1 cellular context compared by ENCODE assay signal in genomic region chr17:29590979-29591736, GRCh38.
TF ChIP-seq lines count a peak whose summit lies in the region.

No MANE protein-coding gene starts in this region.

TF ChIP-seq in K562, 482 proteins besides CTCF, POLR2A, EP300 and RAD21 (continued from another document and continues in another):
- TF ChIP-seq, protein P1, sequence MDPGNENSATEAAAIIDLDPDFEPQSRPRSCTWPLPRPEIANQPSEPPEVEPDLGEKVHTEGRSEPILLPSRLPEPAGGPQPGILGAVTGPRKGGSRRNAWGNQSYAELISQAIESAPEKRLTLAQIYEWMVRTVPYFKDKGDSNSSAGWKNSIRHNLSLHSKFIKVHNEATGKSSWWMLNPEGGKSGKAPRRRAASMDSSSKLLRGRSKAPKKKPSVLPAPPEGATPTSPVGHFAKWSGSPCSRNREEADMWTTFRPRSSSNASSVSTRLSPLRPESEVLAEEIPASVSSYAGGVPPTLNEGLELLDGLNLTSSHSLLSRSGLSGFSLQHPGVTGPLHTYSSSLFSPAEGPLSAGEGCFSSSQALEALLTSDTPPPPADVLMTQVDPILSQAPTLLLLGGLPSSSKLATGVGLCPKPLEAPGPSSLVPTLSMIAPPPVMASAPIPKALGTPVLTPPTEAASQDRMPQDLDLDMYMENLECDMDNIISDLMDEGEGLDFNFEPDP (CRISPR knock-in tag; IDR thresholded peaks at IDR 0.05) = no peak
- TF ChIP-seq ZFP1 (CRISPR knock-in tag; IDR thresholded peaks at IDR 0.05) (no peak), ZNF583 (CRISPR knock-in tag; IDR thresholded peaks at IDR 0.05) (no peak), SMARCA4 (IDR thresholded peaks at IDR 0.05) (0 out of 2 replicates have a peak, but pooled peaks have one; percentile 58), TEAD2 (tag; IDR thresholded peaks at IDR 0.05) (no peak), ZFX (CRISPR knock-in tag; IDR thresholded peaks at IDR 0.05) (peak; percentile 38), ZNF280A (IDR thresholded peaks at IDR 0.05; ENCODE audit: low read depth, partially characterized antibody) (no peak), NKRF (IDR thresholded peaks at IDR 0.05; ENCODE audit: borderline replicate concordance) (0 out of 2 replicates have a peak, but pooled peaks have one; percentile 15), SIN3A (IDR thresholded peaks at IDR 0.05; ENCODE audit: borderline replicate concordance in 2 of 2, control insufficient read depth in 1 of 2, low read depth in 2 of 2, low read length in 2 of 2) (peak in 1 of 2 experiments; percentile 8; a peak in 2 of 4 replicates), POLR2G (IDR thresholded peaks at IDR 0.05; ENCODE audit: low read depth, low read length) (peak; percentile 40), KDM2B (CRISPR knock-in tag; IDR thresholded peaks at IDR 0.05) (no peak), CEBPZ (IDR thresholded peaks at IDR 0.05; ENCODE audit: borderline replicate concordance, low read depth, low read length) (no peak), ZC3H8 (IDR thresholded peaks at IDR 0.05) (no peak), E2F8 (IDR thresholded peaks at IDR 0.05; ENCODE audit: low read depth, partially characterized antibody) (no peak), ZBED1 (IDR thresholded peaks at IDR 0.05) (no peak), ZSCAN32 (CRISPR knock-in tag; IDR thresholded peaks at IDR 0.05) (no peak), ZNF695 (CRISPR knock-in tag; IDR thresholded peaks at IDR 0.05) (no peak), ZNF668 (CRISPR knock-in tag; IDR thresholded peaks at IDR 0.05) (no peak), ZNF785 (CRISPR knock-in tag; IDR thresholded peaks at IDR 0.05) (no peak), ZNF280B (CRISPR knock-in tag; IDR thresholded peaks at IDR 0.05) (no peak), ZNF444 (CRISPR knock-in tag; IDR thresholded peaks at IDR 0.05) (no peak), ZC3H11A (IDR thresholded peaks at IDR 0.05; ENCODE audit: low read depth, low read length) (no peak), TARDBP (IDR thresholded peaks at IDR 0.05) (no peak), GABPA (tag; conservative IDR thresholded peaks at IDR 0.05; ENCODE audit: low read depth) (no peak), CBX5 (IDR thresholded peaks at IDR 0.05; ENCODE audit: borderline replicate concordance, low read depth) (no peak), STAT5B (CRISPR knock-in tag; IDR thresholded peaks at IDR 0.05) (no peak)
- TF ChIP-seq, protein P2, sequence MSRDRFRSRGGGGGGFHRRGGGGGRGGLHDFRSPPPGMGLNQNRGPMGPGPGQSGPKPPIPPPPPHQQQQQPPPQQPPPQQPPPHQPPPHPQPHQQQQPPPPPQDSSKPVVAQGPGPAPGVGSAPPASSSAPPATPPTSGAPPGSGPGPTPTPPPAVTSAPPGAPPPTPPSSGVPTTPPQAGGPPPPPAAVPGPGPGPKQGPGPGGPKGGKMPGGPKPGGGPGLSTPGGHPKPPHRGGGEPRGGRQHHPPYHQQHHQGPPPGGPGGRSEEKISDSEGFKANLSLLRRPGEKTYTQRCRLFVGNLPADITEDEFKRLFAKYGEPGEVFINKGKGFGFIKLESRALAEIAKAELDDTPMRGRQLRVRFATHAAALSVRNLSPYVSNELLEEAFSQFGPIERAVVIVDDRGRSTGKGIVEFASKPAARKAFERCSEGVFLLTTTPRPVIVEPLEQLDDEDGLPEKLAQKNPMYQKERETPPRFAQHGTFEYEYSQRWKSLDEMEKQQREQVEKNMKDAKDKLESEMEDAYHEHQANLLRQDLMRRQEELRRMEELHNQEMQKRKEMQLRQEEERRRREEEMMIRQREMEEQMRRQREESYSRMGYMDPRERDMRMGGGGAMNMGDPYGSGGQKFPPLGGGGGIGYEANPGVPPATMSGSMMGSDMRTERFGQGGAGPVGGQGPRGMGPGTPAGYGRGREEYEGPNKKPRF (IDR thresholded peaks at IDR 0.05; ENCODE audit: low read depth, low read length) = no peak
- TF ChIP-seq, protein P3, sequence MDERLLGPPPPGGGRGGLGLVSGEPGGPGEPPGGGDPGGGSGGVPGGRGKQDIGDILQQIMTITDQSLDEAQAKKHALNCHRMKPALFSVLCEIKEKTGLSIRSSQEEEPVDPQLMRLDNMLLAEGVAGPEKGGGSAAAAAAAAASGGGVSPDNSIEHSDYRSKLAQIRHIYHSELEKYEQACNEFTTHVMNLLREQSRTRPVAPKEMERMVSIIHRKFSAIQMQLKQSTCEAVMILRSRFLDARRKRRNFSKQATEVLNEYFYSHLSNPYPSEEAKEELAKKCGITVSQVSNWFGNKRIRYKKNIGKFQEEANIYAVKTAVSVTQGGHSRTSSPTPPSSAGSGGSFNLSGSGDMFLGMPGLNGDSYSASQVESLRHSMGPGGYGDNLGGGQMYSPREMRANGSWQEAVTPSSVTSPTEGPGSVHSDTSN (CRISPR knock-in tag; IDR thresholded peaks at IDR 0.05; ENCODE audit: low read depth) = no peak
- TF ChIP-seq, protein P3 (tag; conservative IDR thresholded peaks at IDR 0.05; ENCODE audit: low read depth) = no peak
- TF ChIP-seq, protein P4, sequence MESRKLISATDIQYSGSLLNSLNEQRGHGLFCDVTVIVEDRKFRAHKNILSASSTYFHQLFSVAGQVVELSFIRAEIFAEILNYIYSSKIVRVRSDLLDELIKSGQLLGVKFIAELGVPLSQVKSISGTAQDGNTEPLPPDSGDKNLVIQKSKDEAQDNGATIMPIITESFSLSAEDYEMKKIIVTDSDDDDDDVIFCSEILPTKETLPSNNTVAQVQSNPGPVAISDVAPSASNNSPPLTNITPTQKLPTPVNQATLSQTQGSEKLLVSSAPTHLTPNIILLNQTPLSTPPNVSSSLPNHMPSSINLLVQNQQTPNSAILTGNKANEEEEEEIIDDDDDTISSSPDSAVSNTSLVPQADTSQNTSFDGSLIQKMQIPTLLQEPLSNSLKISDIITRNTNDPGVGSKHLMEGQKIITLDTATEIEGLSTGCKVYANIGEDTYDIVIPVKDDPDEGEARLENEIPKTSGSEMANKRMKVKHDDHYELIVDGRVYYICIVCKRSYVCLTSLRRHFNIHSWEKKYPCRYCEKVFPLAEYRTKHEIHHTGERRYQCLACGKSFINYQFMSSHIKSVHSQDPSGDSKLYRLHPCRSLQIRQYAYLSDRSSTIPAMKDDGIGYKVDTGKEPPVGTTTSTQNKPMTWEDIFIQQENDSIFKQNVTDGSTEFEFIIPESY (CRISPR knock-in tag; IDR thresholded peaks at IDR 0.05) = no peak
- TF ChIP-seq, protein P5, sequence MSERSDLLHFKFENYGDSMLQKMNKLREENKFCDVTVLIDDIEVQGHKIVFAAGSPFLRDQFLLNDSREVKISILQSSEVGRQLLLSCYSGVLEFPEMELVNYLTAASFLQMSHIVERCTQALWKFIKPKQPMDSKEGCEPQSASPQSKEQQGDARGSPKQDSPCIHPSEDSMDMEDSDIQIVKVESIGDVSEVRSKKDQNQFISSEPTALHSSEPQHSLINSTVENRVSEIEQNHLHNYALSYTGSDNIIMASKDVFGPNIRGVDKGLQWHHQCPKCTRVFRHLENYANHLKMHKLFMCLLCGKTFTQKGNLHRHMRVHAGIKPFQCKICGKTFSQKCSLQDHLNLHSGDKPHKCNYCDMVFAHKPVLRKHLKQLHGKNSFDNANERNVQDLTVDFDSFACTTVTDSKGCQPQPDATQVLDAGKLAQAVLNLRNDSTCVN (CRISPR knock-in tag; IDR thresholded peaks at IDR 0.05) = no peak
